4 cellular contexts compared by ENCODE assay signal in the genomic region with DNA sequence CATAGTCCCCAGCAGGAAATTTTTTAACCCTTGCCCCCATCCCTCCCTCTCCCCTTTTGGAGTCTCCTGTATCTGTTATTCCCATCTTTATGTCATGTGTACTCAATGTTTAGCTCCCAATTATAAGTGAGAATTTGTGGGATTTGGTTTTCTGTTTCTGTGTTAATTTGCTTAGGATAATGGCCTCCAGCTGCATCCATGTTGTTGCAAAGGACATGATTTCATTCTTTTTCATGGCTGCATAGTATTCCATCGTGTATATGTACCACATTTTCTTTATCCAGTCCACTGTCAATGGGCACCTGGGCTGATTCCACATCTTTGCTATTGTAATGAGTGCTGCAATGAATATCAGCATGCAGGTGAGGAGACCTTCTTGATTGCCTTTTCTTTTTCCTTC.
DNase-seq lines count a peak whose midpoint lies in the region; ATAC-seq, FAIRE-seq and TF ChIP-seq lines count a peak whose summit lies in the region.
"Not testable (repeated sequence)": the region's sequence is repeated elsewhere in the genome, so short reads cannot be mapped to it uniquely, and the experiment has no call there.

No MANE protein-coding gene starts in this region.

- TF ChIP-seq POLR2A in A549 (IDR thresholded peaks at IDR 0.05; ENCODE audit: low read length); K562 (conservative IDR thresholded peaks at IDR 0.05); H1 (IDR thresholded peaks at IDR 0.05; ENCODE audit: control extremely low read depth in 1 of 2, low read depth in 2 of 2, low read length in 2 of 2): not testable (repeated sequence)

- not testable (repeated sequence) for H2BK20ac ChIP-seq in H1 (ENCODE audit: low read length)

- TF ChIP-seq EP300 in A549 (IDR thresholded peaks at IDR 0.05); K562 (IDR thresholded peaks at IDR 0.05; ENCODE audit: low read length); H1 (IDR thresholded peaks at IDR 0.05; ENCODE audit: borderline replicate concordance in 1 of 2, low read depth in 2 of 2, low read length in 2 of 2): not testable (repeated sequence)

- in situ Hi-C loops in K562 (cut with MboI), result not testable (repeated sequence)

- not testable (repeated sequence) for TF ChIP-seq RAD21 in A549 (conservative IDR thresholded peaks at IDR 0.05 in 1 of 2, IDR thresholded peaks at IDR 0.05 in 1 of 2); K562 (CRISPR knock-in tag; conservative IDR thresholded peaks at IDR 0.05 in 1 of 2, IDR thresholded peaks at IDR 0.05 in 1 of 2); H1 (IDR thresholded peaks at IDR 0.05 in 1 of 2, conservative IDR thresholded peaks at IDR 0.05 in 1 of 2; ENCODE audit: low read depth in 2 of 2, low read length in 2 of 2)

- H3K18ac ChIP-seq in H1 (ENCODE audit: extremely low read depth, low read length), result not testable (repeated sequence)

- not testable (repeated sequence) for H3K79me1 ChIP-seq in H1 (ENCODE audit: low read depth, low read length)

- not testable (repeated sequence) for H3K4ac ChIP-seq in H1 (replicated peaks; ENCODE audit: insufficient read length, low read depth, low read length)

- H3K27ac ChIP-seq in A549; HEK293 (ENCODE audit: extremely low read depth, low read depth, low read length); K562 (ENCODE audit: extremely low read depth, low read depth, low read length); H1 (ENCODE audit: low read depth, low read length): not testable (repeated sequence)

- TF ChIP-seq CTCF in A549 (IDR thresholded peaks at IDR 0.05); HEK293 (tag by site-specific recombination; IDR thresholded peaks at IDR 0.05); K562 (IDR thresholded peaks at IDR 0.05 in 2 of 3, conservative IDR thresholded peaks at IDR 0.05 in 1 of 3; ENCODE audit: insufficient read depth in 2 of 3, low read depth in 1 of 3, low read length in 3 of 3); H1 (IDR thresholded peaks at IDR 0.05; ENCODE audit: control extremely low read depth in 1 of 3, insufficient read depth in 1 of 3, low read depth in 1 of 3, low read length in 3 of 3): not testable (repeated sequence)

- H4K91ac ChIP-seq in H1 (replicated peaks; ENCODE audit: insufficient read length, low read length), result not testable (repeated sequence)

- not testable (repeated sequence) for H3K79me2 ChIP-seq in K562 (ENCODE audit: control insufficient read depth, insufficient read depth, low read length); H1 (ENCODE audit: control insufficient read depth in 1 of 2, insufficient read depth in 2 of 2, low read length in 2 of 2)

- not testable (repeated sequence) for H2BK5ac ChIP-seq in H1 (ENCODE audit: low read depth, low read length)

- not testable (repeated sequence) for H3K9ac ChIP-seq in K562 (ENCODE audit: insufficient read depth in 1 of 2, low read depth in 2 of 2, low read length in 2 of 2); H1 (replicated peaks in 1 of 4; ENCODE audit: extremely low read depth in 1 of 4, low read depth in 3 of 4, low read length in 3 of 4)

- not testable (repeated sequence) for H4K8ac ChIP-seq in H1 (ENCODE audit: extremely low read depth, insufficient read depth, low read length)

- not testable (repeated sequence) for H3K23ac ChIP-seq in H1 (ENCODE audit: insufficient read length)

- not testable (repeated sequence) for H3K27me3 ChIP-seq in K562 (ENCODE audit: control insufficient read depth in 2 of 2, insufficient read depth in 2 of 2, low read length in 2 of 2); H1 (replicated peaks in 1 of 4; ENCODE audit: control insufficient read depth in 3 of 4, extremely low read depth in 1 of 4, insufficient read depth in 3 of 4, low read length in 3 of 4)

- H2BK15ac ChIP-seq in H1 (ENCODE audit: low read length), result not testable (repeated sequence)

- H4K5ac ChIP-seq in H1 (ENCODE audit: insufficient read length, low read depth, low read length), result not testable (repeated sequence)

- FAIRE-seq in A549 (lab: Jason Lieb, UNC); K562 (lab: Jason Lieb, UNC); H1 (lab: Jason Lieb, UNC): not testable (repeated sequence)

- not testable (repeated sequence) for H3K4me2 ChIP-seq in A549; K562 (ENCODE audit: insufficient read depth, low read length); H1 (ENCODE audit: insufficient read depth in 1 of 2, low read depth in 2 of 2, low read length in 2 of 2)

- H2BK120ac ChIP-seq in H1 (replicated peaks; ENCODE audit: low read depth, low read length), result not testable (repeated sequence)

- H3K36me3 ChIP-seq in HEK293 (ENCODE audit: control insufficient read depth in 2 of 2, insufficient read depth in 1 of 2, low read length in 2 of 2); K562 (ENCODE audit: control insufficient read depth, insufficient read depth, low read length); H1 (ENCODE audit: control insufficient read depth in 2 of 4, insufficient read depth in 4 of 4, low read length in 3 of 4): not testable (repeated sequence)

- H3K56ac ChIP-seq in H1 (replicated peaks; ENCODE audit: insufficient read length, low read depth, low read length), result not testable (repeated sequence)

- H3K9me3 ChIP-seq in A549; HEK293 (ENCODE audit: control insufficient read depth, insufficient read depth, low read depth, low read length); K562 (replicated peaks; ENCODE audit: control insufficient read depth, insufficient read depth, low read depth, low read length); H1 (ENCODE audit: insufficient read depth in 2 of 2, low read depth in 1 of 2, low read length in 1 of 2): not testable (repeated sequence)

- POLR2A ChIA-PET in A549 (lab: Yijun Ruan, JAX); K562 (lab: Yijun Ruan, JAX); H1 (lab: Charles Lee; ENCODE audit: partially characterized antibody): not testable (repeated sequence)
- POLR2A ChIA-PET in HEK293 (lab: Yijun Ruan, JAX), result interaction anchor here (0.7 kb wide), 1 partner anchor 91 kb away, joined by 3 read pairs; no protein-coding TSS in a partner anchor

- H4K20me1 ChIP-seq in K562 (replicated peaks; ENCODE audit: control insufficient read depth, insufficient read depth, low read length); H1 (replicated peaks in 1 of 2; ENCODE audit: control insufficient read depth in 1 of 2, insufficient read depth in 2 of 2, low read length in 2 of 2): not testable (repeated sequence)

- not testable (repeated sequence) for H2BK12ac ChIP-seq in H1 (ENCODE audit: low read depth, low read length)

- not testable (repeated sequence) for DNase-seq in A549 (ENCODE audit: low read depth in 1 of 2, low spot score in 1 of 2); K562 (ENCODE audit: extremely low read depth in 1 of 4, low spot score in 3 of 4); H1 (ENCODE audit: low read depth in 1 of 2, low spot score in 2 of 2)

- intact Hi-C loops in K562 (cut with micrococcal nuclease), result not testable (repeated sequence)

- H3K9me1 ChIP-seq in K562 (ENCODE audit: control insufficient read depth, insufficient read depth, low read length), result not testable (repeated sequence)

- not testable (repeated sequence) for H3K14ac ChIP-seq in H1 (ENCODE audit: insufficient read length)

- CTCF ChIA-PET in A549 (lab: Yijun Ruan, JAX); HEK293 (lab: Yijun Ruan, JAX); K562 (lab: Yijun Ruan, JAX; ENCODE audit: low intra/inter-chr PET ratio): not testable (repeated sequence)
- CTCF ChIA-PET in H1 (lab: Charles Lee; ENCODE audit: partially characterized antibody), result interaction anchor here (1.2 kb wide), 1 partner anchor 13 kb away, joined by 3 read pairs; no protein-coding TSS in a partner anchor

- H2AK5ac ChIP-seq in H1 (ENCODE audit: low read depth, low read length), result not testable (repeated sequence)

- 3% methylated on average over 1 of the region's 1 CpG for WGBS in A549 (ENCODE audit: missing lambda C conversion rate)
- WGBS in K562 (ENCODE audit: insufficient coverage, low coverage, missing lambda C conversion rate), result 0% methylated on average over 1 of the region's 1 CpG
- whole genome bisulfite sequencing in H1 (ENCODE audit: extremely low coverage in 1 of 2, insufficient coverage in 1 of 2, insufficient read length in 1 of 2, insufficient replicate concordance in 2 of 2, low coverage in 1 of 2, low lambda C conversion rate in 2 of 2, missing lambda C conversion rate in 1 of 2), 2 experiments, result 85% methylated on average over 1 of the region's 1 CpG; no CpG with 5 or more reads in 1 of the 2 experiments

- H3K23me2 ChIP-seq in H1 (ENCODE audit: low read depth, low read length), result not testable (repeated sequence)

- H3K4me3 ChIP-seq in A549; HEK293 (ENCODE audit: low read depth, low read length); K562; H1 (ENCODE audit: extremely low read depth in 1 of 4, insufficient read depth in 2 of 4, low read depth in 3 of 4, low read length in 4 of 4): not testable (repeated sequence)

- not testable (repeated sequence) for ATAC-seq in A549, K562

- not testable (repeated sequence) for H3K4me1 ChIP-seq in A549; HEK293 (ENCODE audit: control insufficient read depth, insufficient read depth, low read length); K562 (replicated peaks in 1 of 2; ENCODE audit: control insufficient read depth in 2 of 2, insufficient read depth in 2 of 2, low read length in 2 of 2); H1 (replicated peaks in 1 of 4; ENCODE audit: control insufficient read depth in 3 of 4, insufficient read depth in 4 of 4, low read length in 3 of 4)

- H2AFZ ChIP-seq in K562 (ENCODE audit: low read depth, low read length); H1 (ENCODE audit: low read length): not testable (repeated sequence)

- BruUV-seq in K562 (replicated peaks; lab: Mats Ljungman, UMichigan), result not testable (repeated sequence)

TF ChIP-seq in HEK293, 187 proteins besides CTCF, POLR2A, EP300 and RAD21 (continues in another document):
- peak; percentile 97 for TF ChIP-seq ZNF146 (tag by site-specific recombination; IDR thresholded peaks at IDR 0.05)

TF ChIP-seq in K562, 482 proteins besides CTCF, POLR2A, EP300 and RAD21 (continues in another document):
- peak; percentile 86 for TF ChIP-seq ZNF146 (CRISPR knock-in tag; IDR thresholded peaks at IDR 0.05; ENCODE audit: unreplicated experiment)
